Comparison of ENCODE assay signal across 21 cellular contexts in the genomic region with DNA sequence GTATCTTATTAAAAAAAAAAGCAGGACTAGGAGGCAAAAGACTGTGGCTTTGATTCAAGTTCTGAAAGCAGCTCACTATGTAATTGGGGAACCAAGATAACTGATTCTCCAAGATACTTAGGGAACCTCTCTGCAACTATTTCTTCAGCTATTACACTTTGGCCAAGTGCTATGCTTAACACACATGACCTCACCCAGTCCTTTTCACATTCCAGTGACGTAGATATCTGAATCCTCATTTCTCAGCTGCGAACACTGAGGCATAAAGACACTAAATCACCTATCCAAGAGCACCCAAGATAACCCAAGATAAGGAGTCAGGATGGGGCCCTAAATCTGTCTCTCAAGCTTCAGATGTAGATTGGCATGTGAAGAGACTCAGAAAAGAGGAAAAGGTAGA.
DNase-seq lines count a peak whose midpoint lies in the region; ATAC-seq and TF ChIP-seq lines count a peak whose summit lies in the region.
"Had no signal": no experiment of that assay in that cellular context is flagged by ENCODE, and none has a peak within 500 bp of the region (broad histone marks: within the 10 kb centered on the region; RNA-seq: fewer than 3 reads in every experiment).

No MANE protein-coding gene starts in this region.

- TF ChIP-seq POLR2A in heart left ventricle (IDR thresholded peaks at IDR 0.05) (no peak), uterus (IDR thresholded peaks at IDR 0.05) (no peak)

- H2AFZ ChIP-seq in mesenchymal stem cell (ENCODE audit: low read depth, low read length), result no peak overlapping the region

- intact Hi-C loops in left ventricle myocardium superior (cut with micrococcal nuclease), result no loop called here
- intact Hi-C loops in heart left ventricle (cut with DNase I), result no loop called here
- intact Hi-C loops in upper lobe of right lung (cut with DNase I), result no loop called here
- intact Hi-C loops in uterus (cut with DNase I; ENCODE audit: low total_unique reads), result no loop called here

- WGBS in heart left ventricle, 4 donors, result 68 to 75% (median 73%) methylated on average over 2 of the region's 2 CpGs
- 33% methylated on average over 1 of the region's 2 CpGs for WGBS in mesenchymal stem cell

- H2BK15ac ChIP-seq in mesenchymal stem cell (ENCODE audit: low read depth, poor library complexity, severe bottlenecking), result no peak overlapping the region

- no peak overlapping the region for H3K23ac ChIP-seq in mesenchymal stem cell (ENCODE audit: low read length in 2 of 2)

- H3K36me3 ChIP-seq in heart left ventricle (no peaks in the 10 kb centered on the region), mesenchymal stem cell (ENCODE audit: control insufficient read depth in 1 of 2, insufficient read depth in 2 of 2, low read depth in 1 of 2, low read length in 2 of 2) (peaks cover 0 to 22% of the 10 kb centered on the region in 2 experiments), upper lobe of right lung (no peaks in the 10 kb centered on the region), uterus (no peaks in the 10 kb centered on the region)

- H3K9me3 ChIP-seq in heart left ventricle (no peaks in the 10 kb centered on the region), mesenchymal stem cell (ENCODE audit: control insufficient read depth, low read length) (no peaks in the 10 kb centered on the region), upper lobe of right lung (no peaks in the 10 kb centered on the region), uterus (no peaks in the 10 kb centered on the region)

- H2AK5ac ChIP-seq in mesenchymal stem cell (ENCODE audit: low read length, severe bottlenecking), result no peak overlapping the region

- no peak overlapping the region for H3K9ac ChIP-seq in mesenchymal stem cell (ENCODE audit: low read length)

- H3K4me2 ChIP-seq in mesenchymal stem cell (ENCODE audit: low read length, poor library complexity, severe bottlenecking), result no peak overlapping the region

- no peak overlapping the region for H2BK12ac ChIP-seq in mesenchymal stem cell (ENCODE audit: low read length in 2 of 2)

- H4K8ac ChIP-seq in mesenchymal stem cell (ENCODE audit: low read length), result no peak overlapping the region

- H2BK5ac ChIP-seq in mesenchymal stem cell (ENCODE audit: low read depth, low read length, poor library complexity, severe bottlenecking), result no peak overlapping the region

- H3K27me3 ChIP-seq in heart left ventricle (no peaks in the 10 kb centered on the region), mesenchymal stem cell (ENCODE audit: control insufficient read depth in 1 of 2, insufficient read depth in 1 of 2, low read length in 2 of 2) (no peaks in the 10 kb centered on the region), upper lobe of right lung (no peaks in the 10 kb centered on the region), uterus (no peaks in the 10 kb centered on the region)

- ATAC-seq in left ventricle myocardium superior (peak; percentile 15), heart left ventricle (no peak), upper lobe of right lung (peak; percentile 37), GM21447 (IDR thresholded peaks at IDR 0.05; ENCODE audit: unreplicated experiment) (no peak)

- H3K79me1 ChIP-seq in mesenchymal stem cell (replicated peaks; ENCODE audit: low read length, poor library complexity, severe bottlenecking), result peaks cover 5% of the 10 kb centered on the region

- H4K91ac ChIP-seq in mesenchymal stem cell (ENCODE audit: low read length), result no peak overlapping the region

- H3K18ac ChIP-seq in mesenchymal stem cell (ENCODE audit: low read depth in 1 of 2, low read length in 2 of 2), result no peak overlapping the region

- H2BK120ac ChIP-seq in mesenchymal stem cell (ENCODE audit: low read depth, low read length), result no peak overlapping the region

- no peak for TF ChIP-seq CTCF in heart left ventricle (IDR thresholded peaks at IDR 0.05)
- no peak for TF ChIP-seq CTCF in fibroblast of the aortic adventitia (IDR thresholded peaks at IDR 0.05; ENCODE audit: insufficient read depth, low read length)
- no peak for TF ChIP-seq CTCF in upper lobe of right lung (IDR thresholded peaks at IDR 0.05)
- TF ChIP-seq CTCF in uterus (IDR thresholded peaks at IDR 0.05), result no peak

- H3K4me3 ChIP-seq in heart left ventricle (no peak overlapping the region), fibroblast of the aortic adventitia (ENCODE audit: low read depth, low read length) (no peak overlapping the region), mesenchymal stem cell (ENCODE audit: insufficient read depth in 1 of 2, low read depth in 1 of 2, low read length in 2 of 2) (no peak overlapping the region), upper lobe of right lung (no peak overlapping the region), uterus (no peak overlapping the region)

- peaks cover 0 to 32% (median 24%) of the 10 kb centered on the region in 12 donors for H3K4me1 ChIP-seq in heart left ventricle
- H3K4me1 ChIP-seq in mesenchymal stem cell (ENCODE audit: control insufficient read depth, insufficient read depth, low read depth, low read length), result peaks cover 7% of the 10 kb centered on the region
- peaks cover 23% of the 10 kb centered on the region for H3K4me1 ChIP-seq in upper lobe of right lung
- H3K4me1 ChIP-seq in uterus, result peaks cover 0 to 7% of the 10 kb centered on the region in 2 donors

- H3K27ac ChIP-seq in heart left ventricle (no peak overlapping the region), mesenchymal stem cell (ENCODE audit: low read length, poor library complexity, severe bottlenecking) (no peak overlapping the region), upper lobe of right lung (no peak overlapping the region), uterus (peak overlapping the region in 1 of 2 donors; percentile 40)
- H3K27ac ChIP-seq: 22Rv1 had no signal

- DNase-seq in left ventricle myocardium superior, result no peak
- no peak for DNase-seq in heart left ventricle
- peak; percentile 58 for DNase-seq in fibroblast of the aortic adventitia (ENCODE audit: low read depth)
- peak; percentile 48 for DNase-seq in mesenchymal stem cell
- no peak for DNase-seq in upper lobe of right lung
- DNase-seq in uterus, result no peak
- no peak for DNase-seq in NCI-H2029 (lab: John Stamatoyannopoulos, UW)
- DNase-seq: AML-193; CD4-positive, CD25-positive, alpha-beta regulatory T cell; COR-L47; GDM1; GOT3; KBM-7; NCI-H1105 treated with DMSO at 0.1 percent for 48 hours; NCI-H1694; NCI-H510A treated with DMSO at 0.1 percent for 48 hours; NCI-H774; OCI-M1; SHP77 treated with DMSO at 0.1 percent for 48 hours had no signal

- no peak overlapping the region for H3K14ac ChIP-seq in mesenchymal stem cell (ENCODE audit: low read length in 2 of 2)

- no peak overlapping the region for H3K4ac ChIP-seq in mesenchymal stem cell (ENCODE audit: low read depth in 1 of 2, low read length in 2 of 2)

Comparison
In these comparisons a context has a peak if more than half of its experiments do, and no peak if none do; other contexts are left out.
1. ATAC-seq: peak in left ventricle myocardium superior (single experiment) and upper lobe of right lung (single experiment); none in heart left ventricle (0 of 4) and GM21447 (single experiment).
2. DNase-seq: peak in fibroblast of the aortic adventitia (single experiment) and mesenchymal stem cell (single experiment); none in left ventricle myocardium superior (single experiment), heart left ventricle (0 of 5), upper lobe of right lung (single experiment), uterus (0 of 2) and NCI-H2029 (single experiment).